19 cellular contexts compared by ENCODE assay signal in the genomic region with DNA sequence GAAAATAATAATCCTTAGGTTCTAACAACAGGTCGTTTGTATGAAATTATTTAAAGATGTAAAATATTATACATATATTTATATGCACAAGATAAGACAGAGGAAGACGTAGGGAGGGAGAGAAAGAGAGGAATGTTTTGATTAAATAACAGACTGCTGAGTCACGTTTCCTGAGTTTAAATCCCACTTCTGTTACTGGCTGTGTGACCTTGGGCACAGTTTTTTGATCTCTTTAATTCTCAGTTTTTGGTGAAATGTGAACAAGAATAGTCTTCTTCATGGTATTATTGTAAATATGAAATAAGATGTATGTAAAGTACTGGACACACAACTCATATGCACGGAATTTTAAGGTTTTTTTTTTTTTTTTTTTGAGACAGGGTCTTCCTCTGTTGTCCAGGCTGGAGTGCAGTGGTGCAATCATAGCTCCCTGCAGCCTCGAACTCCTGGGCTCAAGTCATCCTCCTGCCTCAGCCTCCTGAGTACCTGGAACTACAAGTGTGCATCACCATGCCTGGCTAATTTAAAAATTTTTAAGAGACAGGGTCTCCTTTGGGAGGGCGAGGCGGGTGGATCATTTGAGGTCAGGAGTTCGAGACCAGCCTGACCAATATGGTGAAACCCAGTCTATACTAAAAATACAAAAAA. TPM values are rescaled to one million over a fixed set of nuclear protein-coding genes. Genes with fewer than 3 reads are reported as not detected.
DNase-seq lines count a peak whose midpoint lies in the region; ATAC-seq and TF ChIP-seq lines count a peak whose summit lies in the region.
"Had no signal": no experiment of that assay in that cellular context is flagged by ENCODE, and none has a peak within 500 bp of the region (broad histone marks: within the 10 kb centered on the region; RNA-seq: fewer than 3 reads in every experiment).

No MANE protein-coding gene starts in this region.

- no peak overlapping the region for H3K27ac ChIP-seq in heart left ventricle
- no peak overlapping the region for H3K27ac ChIP-seq in substantia nigra (ENCODE audit: low read depth, low read length, poor library complexity, severe bottlenecking)
- H3K27ac ChIP-seq: epithelial cell of prostate, lower lobe of right lung, neutrophil, spleen had no signal

- H3K9me3 ChIP-seq in skeletal muscle satellite cell (replicated peaks; ENCODE audit: low read length) (no peaks in the 10 kb centered on the region), heart left ventricle (no peaks in the 10 kb centered on the region)
- H3K9me3 ChIP-seq: lower lobe of right lung, neutrophil, spleen had no signal

- H3K27me3 ChIP-seq in skeletal muscle satellite cell (ENCODE audit: control insufficient read depth, insufficient read depth, low read length) (no peaks in the 10 kb centered on the region), heart left ventricle (peaks cover 0 to 17% (median 0%) of the 10 kb centered on the region in 9 donors)
- H3K27me3 ChIP-seq: cardiac muscle cell had no signal

- WGBS in heart left ventricle, 4 donors: 52 to 62% (median 56%) methylated on average over 8 of the region's 8 CpGs

- no peak for ATAC-seq in heart left ventricle
- ATAC-seq: lower lobe of right lung had no signal

- DNase-seq in HS-27A (ENCODE audit: low read depth) (peak; percentile 23), SW480 (ENCODE audit: low spot score) (peak; percentile 32), fibroblast of the aortic adventitia (ENCODE audit: low read depth) (peak; percentile 65), heart left ventricle (no peak), substantia nigra (lab: John Stamatoyannopoulos, UW) (no peak), globus pallidus (ENCODE audit: low spot score) (no peak)
- no peak for DNase-seq in activated CD4-positive, alpha-beta T cell treated with anti-CD3 and anti-CD28 coated beads, Interleukin-2, amount 50 U/mL, for 48 hours
- DNase-seq: activated naive CD4-positive, alpha-beta T cell; COR-L47; H9; lower lobe of right lung; NCI-H1092; NCI-H446 treated with DMSO at 0.1 percent for 48 hours; RPMI8226; spleen had no signal

- peak overlapping the region; percentile 31 for H3K4me2 ChIP-seq in skeletal muscle satellite cell (ENCODE audit: low read length)

- no peak overlapping the region for H3K9ac ChIP-seq in skeletal muscle satellite cell (ENCODE audit: low read depth, low read length)

- H3K4me3 ChIP-seq in fibroblast of the aortic adventitia (ENCODE audit: low read depth, low read length) (no peak overlapping the region), skeletal muscle satellite cell (ENCODE audit: low read length) (no peak overlapping the region), heart left ventricle (no peak overlapping the region)
- H3K4me3 ChIP-seq: cardiac muscle cell, lower lobe of right lung, spleen had no signal

- H3K4me1 ChIP-seq in skeletal muscle satellite cell (ENCODE audit: control insufficient read depth, insufficient read depth, low read length) (peaks cover 21% of the 10 kb centered on the region), heart left ventricle (peaks cover 0 to 17% (median 2%) of the 10 kb centered on the region in 12 donors)

- no peak for TF ChIP-seq POLR2A in heart left ventricle (IDR thresholded peaks at IDR 0.05)

- H3K36me3 ChIP-seq in skeletal muscle satellite cell (ENCODE audit: insufficient read depth, low read length) (no peaks in the 10 kb centered on the region), heart left ventricle (no peaks in the 10 kb centered on the region)
- H3K36me3 ChIP-seq: cardiac muscle cell, lower lobe of right lung, neutrophil, spleen had no signal

- intact Hi-C loops in heart left ventricle (cut with DNase I): no loop called here

- TF ChIP-seq CTCF in fibroblast of the aortic adventitia (IDR thresholded peaks at IDR 0.05; ENCODE audit: insufficient read depth, low read length) (no peak), heart left ventricle (IDR thresholded peaks at IDR 0.05) (no peak)

RNA-seq across cellular contexts. Expression of a gene that starts 42.6 kb away (rescaled TPM):
- total RNA-seq in fibroblast of the aortic adventitia (ENCODE audit: low replicate concordance) (1.4 and 12.8 TPM in 2 replicates), heart left ventricle (10 to 100 TPM; 10.8 to 44.7 (median 24.8) TPM)
- 1.5 TPM in 2 replicates for total RNA-seq in skeletal muscle satellite cell (2012; rRNA removed)
- polyA plus RNA-seq in heart left ventricle: 10 to 100 TPM in 1 of 2 donors, 1 to 10 TPM in 1; 5.3 to 53.3 TPM

Comparison
In these comparisons a context has a peak if more than half of its experiments do, and no peak if none do; other contexts are left out.
1. DNase-seq: peak in HS-27A (single experiment), SW480 (single experiment) and fibroblast of the aortic adventitia (single experiment); none in heart left ventricle (0 of 5), substantia nigra (0 of 49), activated CD4-positive, alpha-beta T cell treated with anti-CD3 and anti-CD28 coated beads, Interleukin-2, amount 50 U/mL, for 48 hours (0 of 2) and globus pallidus (single experiment).